1 cellular context compared by ENCODE assay signal in the genomic region with DNA sequence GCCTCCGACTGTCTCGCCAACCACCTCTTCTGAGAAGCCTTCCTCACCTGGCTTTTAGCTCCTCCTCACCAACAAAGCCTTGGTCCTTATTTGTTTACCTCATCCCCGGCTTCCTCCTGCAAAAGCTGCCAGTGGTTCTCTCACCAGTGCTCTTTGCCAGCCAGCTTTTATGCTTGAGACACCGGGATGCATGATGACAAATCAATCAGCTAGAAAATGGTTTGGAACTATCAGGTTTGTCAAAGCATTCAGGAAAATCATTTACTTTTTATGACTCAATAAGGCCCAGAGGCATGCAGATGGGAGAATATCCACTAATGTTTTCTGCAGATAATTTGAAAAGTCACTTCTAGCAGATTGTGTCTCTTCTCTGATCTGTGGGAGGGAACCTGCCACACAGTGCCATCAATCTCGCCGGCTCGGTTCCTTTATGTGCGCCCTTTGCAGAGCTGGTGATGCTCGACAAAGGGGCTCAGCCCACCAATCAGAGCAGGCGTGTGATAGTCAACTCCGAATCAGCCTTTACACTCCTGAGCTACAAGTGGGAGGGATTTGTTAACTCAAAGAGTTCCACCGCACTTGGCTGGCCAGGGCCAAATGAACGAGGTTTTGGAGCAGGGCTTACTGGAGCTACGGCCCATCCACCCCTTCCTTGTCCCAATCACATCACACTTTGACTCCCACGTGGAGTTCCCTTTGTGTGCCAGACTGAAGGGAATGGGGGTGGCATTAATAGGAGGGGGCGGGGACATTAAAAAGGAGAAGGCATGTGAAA.
TF ChIP-seq lines count a peak whose summit lies in the region.

No MANE protein-coding gene starts in this region.

TF ChIP-seq in WTC11, 78 proteins besides CTCF, POLR2A, EP300 and RAD21 (continued from another document):
- TF ChIP-seq, protein P1, sequence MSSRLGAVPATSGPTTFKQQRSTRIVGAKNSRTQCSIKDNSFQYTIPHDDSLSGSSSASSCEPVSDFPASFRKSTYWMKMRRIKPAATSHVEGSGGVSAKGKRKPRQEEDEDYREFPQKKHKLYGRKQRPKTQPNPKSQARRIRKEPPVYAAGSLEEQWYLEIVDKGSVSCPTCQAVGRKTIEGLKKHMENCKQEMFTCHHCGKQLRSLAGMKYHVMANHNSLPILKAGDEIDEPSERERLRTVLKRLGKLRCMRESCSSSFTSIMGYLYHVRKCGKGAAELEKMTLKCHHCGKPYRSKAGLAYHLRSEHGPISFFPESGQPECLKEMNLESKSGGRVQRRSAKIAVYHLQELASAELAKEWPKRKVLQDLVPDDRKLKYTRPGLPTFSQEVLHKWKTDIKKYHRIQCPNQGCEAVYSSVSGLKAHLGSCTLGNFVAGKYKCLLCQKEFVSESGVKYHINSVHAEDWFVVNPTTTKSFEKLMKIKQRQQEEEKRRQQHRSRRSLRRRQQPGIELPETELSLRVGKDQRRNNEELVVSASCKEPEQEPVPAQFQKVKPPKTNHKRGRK (CRISPR knock-in tag; IDR thresholded peaks at IDR 0.05; ENCODE audit: borderline replicate concordance), result no peak
- no peak for TF ChIP-seq IRF2 (CRISPR knock-in tag; IDR thresholded peaks at IDR 0.05; ENCODE audit: borderline replicate concordance, low read depth)
- TF ChIP-seq GABPB1 (CRISPR knock-in tag; IDR thresholded peaks at IDR 0.05), result no peak
- no peak for TF ChIP-seq OVOL2 (CRISPR knock-in tag; IDR thresholded peaks at IDR 0.05; ENCODE audit: borderline replicate concordance)
- TF ChIP-seq, protein P2, sequence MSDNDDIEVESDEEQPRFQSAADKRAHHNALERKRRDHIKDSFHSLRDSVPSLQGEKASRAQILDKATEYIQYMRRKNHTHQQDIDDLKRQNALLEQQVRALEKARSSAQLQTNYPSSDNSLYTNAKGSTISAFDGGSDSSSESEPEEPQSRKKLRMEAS (CRISPR knock-in tag; IDR thresholded peaks at IDR 0.05), result no peak
TF ChIP-seq in WTC11: peak in this region for 0.
